ENCODE assay signal across 8 cellular contexts in the genomic region with DNA sequence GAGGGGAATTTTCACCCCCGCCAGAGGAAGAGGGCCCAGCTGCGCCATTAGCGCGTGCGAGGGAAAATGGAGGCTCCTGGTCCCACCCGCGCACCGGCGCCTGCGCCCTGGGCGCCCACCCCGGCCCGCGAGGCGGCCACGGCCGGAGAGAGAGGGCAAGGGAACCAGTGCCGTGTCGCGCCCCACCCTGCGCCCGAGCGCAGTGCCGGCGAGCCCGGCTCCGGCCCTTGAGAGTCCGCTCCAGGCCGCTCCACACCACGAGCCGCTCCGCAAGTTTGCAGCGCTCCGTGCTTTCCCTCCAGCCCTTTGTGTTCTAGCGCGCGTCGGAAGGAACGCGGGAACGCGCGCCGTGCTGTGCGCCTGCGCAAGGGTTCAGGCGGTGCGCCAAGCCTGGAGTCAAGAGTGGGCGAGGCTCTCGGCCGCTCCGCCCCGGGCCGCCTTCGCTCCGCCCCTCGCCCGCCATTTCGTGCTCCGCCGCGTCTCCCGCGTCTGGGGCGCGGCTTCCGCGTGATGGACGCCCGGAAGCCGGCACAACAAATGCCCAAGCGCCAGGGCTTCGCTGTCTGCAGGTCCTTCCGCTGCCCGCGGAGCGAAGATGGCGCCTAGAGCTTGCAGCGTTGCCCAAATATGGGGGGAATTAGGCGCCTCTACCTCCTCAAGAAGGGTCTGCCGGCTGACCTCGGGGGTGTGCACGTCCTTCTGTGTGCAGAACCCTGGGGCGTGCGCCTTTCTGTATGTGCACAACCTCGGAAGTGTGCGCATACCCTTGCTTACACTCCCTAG.
DNase-seq lines count a peak whose midpoint lies in the region; ATAC-seq, FAIRE-seq and TF ChIP-seq lines count a peak whose summit lies in the region.

No MANE protein-coding gene starts in this region.

- H3K4me3 ChIP-seq in GM12864 (ENCODE audit: low read depth, low read length) = peak overlapping the region; percentile 59

- TF ChIP-seq CTCF in GM12864 (IDR thresholded peaks at IDR 0.05; ENCODE audit: low read depth, low read length, missing control alignments) = no peak
- no peak for TF ChIP-seq CTCF in D721Med (IDR thresholded peaks at IDR 0.05; ENCODE audit: insufficient read depth, missing control alignments)

- no peak for FAIRE-seq in D721Med (lab: Jason Lieb, UNC)

- DNase-seq in GM12864 (ENCODE audit: low read depth) (peak; percentile 94), NCI-H1417 (lab: John Stamatoyannopoulos, UW) (peak; percentile 95 to 98 (median 96)), islet precursor cell (peak; percentile 97), D721Med (ENCODE audit: insufficient read length, low spot score) (no peak)
- DNase-seq in activated CD4-positive, CD25-positive, alpha-beta regulatory T cell treated with anti-CD3 and anti-CD28 coated beads, Interleukin-2, amount 50 U/mL, for 16 hours (ENCODE audit: low read depth, low spot score) = peak; percentile 93
- DNase-seq in central memory CD4-positive, alpha-beta T cell = peak; percentile 99
- DNase-seq in stimulated activated CD4-positive, alpha-beta T cell treated with anti-CD3 and anti-CD28 coated beads, Interleukin-12 subunit alpha, Interleukin-12 subunit beta, amount 100 ng/mL, for 24 hours (ENCODE audit: low read depth in 2 of 2) = peak; percentile 92 to 94

- ATAC-seq in HG02571 (IDR thresholded peaks at IDR 0.05; ENCODE audit: unreplicated experiment) = peak; percentile 65
